ENCODE assay signal across 8 cellular contexts in genomic region chr6:136823128-136823660, GRCh38. TPM values are rescaled to one million over a fixed set of nuclear protein-coding genes. Genes with fewer than 3 reads are reported as not detected.
DNase-seq lines count a peak whose midpoint lies in the region; ATAC-seq, FAIRE-seq and TF ChIP-seq lines count a peak whose summit lies in the region.

No MANE protein-coding gene starts in this region.

- no peak for TF ChIP-seq EP300 in transverse colon (IDR thresholded peaks at IDR 0.05; ENCODE audit: low read depth)

- ATAC-seq in right lobe of liver = no peak

- no peak for FAIRE-seq in astrocyte (lab: Jason Lieb, UNC)

- in situ Hi-C loops in transverse colon (cut with MboI; ENCODE audit: low pct_ligation_motif_present in 1 of 4, low pct_unique_long_range_greater_than_20kb in 1 of 4, low sequenced_read_pairs in 3 of 4) = no loop called here

- peak overlapping the region; percentile 90 for H3K4me3 Mint-ChIP-seq in astrocyte (ENCODE audit: unreplicated experiment)

- H3K4me1 ChIP-seq in astrocyte (ENCODE audit: insufficient read depth, low read length) (peaks cover 7% of the 10 kb centered on the region), right lobe of liver (peaks cover 0 to 5% (median 0%) of the 10 kb centered on the region in 4 donors), transverse colon (peaks cover 0 to 11% (median 4%) of the 10 kb centered on the region in 4 donors)

- no peaks in the 10 kb centered on the region for H3K9me3 Mint-ChIP-seq in astrocyte (ENCODE audit: unreplicated experiment)

- no peak for TF ChIP-seq POLR2A in right lobe of liver (IDR thresholded peaks at IDR 0.05)
- no peak for TF ChIP-seq POLR2A in transverse colon (IDR thresholded peaks at IDR 0.05)

- H3K36me3 ChIP-seq in astrocyte (ENCODE audit: insufficient read depth, low read length) (no peaks in the 10 kb centered on the region), right lobe of liver (peaks cover 0 to 3% (median 0%) of the 10 kb centered on the region in 4 donors), transverse colon (peaks cover 0 to 5% (median 2%) of the 10 kb centered on the region in 4 donors)

- peak overlapping the region; percentile 88 for H3K9ac ChIP-seq in astrocyte (ENCODE audit: low read length)

- H3K79me2 ChIP-seq in astrocyte (ENCODE audit: insufficient read depth, low read length) = peaks cover 7% of the 10 kb centered on the region

- H3K9me3 ChIP-seq in astrocyte (ENCODE audit: insufficient read depth, low read depth, low read length) (no peaks in the 10 kb centered on the region), right lobe of liver (no peaks in the 10 kb centered on the region), transverse colon (no peaks in the 10 kb centered on the region)

- no peaks in the 10 kb centered on the region for H4K20me1 ChIP-seq in astrocyte (ENCODE audit: insufficient read depth, low read length)

- H3K27ac ChIP-seq in astrocyte (ENCODE audit: low read depth, low read length) = peak overlapping the region; percentile 78
- peak overlapping the region; percentile 74 to 87 (median 81) for H3K27ac ChIP-seq in right lobe of liver
- peak overlapping the region; percentile 90 to 95 (median 94) for H3K27ac ChIP-seq in transverse colon

- intact Hi-C loops in right lobe of liver (cut with DNase I) = no loop called here
- intact Hi-C loops in transverse colon (cut with DNase I; ENCODE audit: low total_unique reads) = no loop called here

- H3K27me3 ChIP-seq in astrocyte (ENCODE audit: insufficient read depth, low read length) (no peaks in the 10 kb centered on the region), right lobe of liver (no peaks in the 10 kb centered on the region), transverse colon (no peaks in the 10 kb centered on the region)

- H3K36me3 Mint-ChIP-seq in astrocyte (ENCODE audit: low read depth, unreplicated experiment) = peaks cover 3% of the 10 kb centered on the region

- H3K4me1 Mint-ChIP-seq in astrocyte (ENCODE audit: low read depth, unreplicated experiment) = no peaks in the 10 kb centered on the region

- H3K4me2 ChIP-seq in astrocyte (ENCODE audit: low read length) = peak overlapping the region; percentile 89

- peak overlapping the region; percentile 76 for H3K4me3 ChIP-seq in astrocyte (ENCODE audit: insufficient read depth, low read depth, low read length)
- peak overlapping the region; percentile 73 to 84 (median 83) for H3K4me3 ChIP-seq in right lobe of liver
- peak overlapping the region; percentile 43 to 83 (median 78) for H3K4me3 ChIP-seq in transverse colon

- TF ChIP-seq CTCF in astrocyte (IDR thresholded peaks at IDR 0.05; ENCODE audit: insufficient read depth, low read depth, low read length) (no peak), right lobe of liver (IDR thresholded peaks at IDR 0.05) (no peak), transverse colon (IDR thresholded peaks at IDR 0.05) (no peak)

- no peaks in the 10 kb centered on the region for H3K27me3 Mint-ChIP-seq in astrocyte (ENCODE audit: low read depth, unreplicated experiment)

- H3K27ac Mint-ChIP-seq in astrocyte (ENCODE audit: unreplicated experiment) = peak overlapping the region; percentile 76

- peak overlapping the region; percentile 99 for H2AFZ ChIP-seq in astrocyte (ENCODE audit: low read depth, low read length)

- 68% methylated on average over 5 of the region's 31 CpGs for WGBS in right lobe of liver (ENCODE audit: insufficient coverage, low coverage, low lambda C conversion rate, missing lambda C conversion rate)
- 57% methylated on average over 31 of the region's 31 CpGs; no CpG with 5 or more reads in 1 of the 2 donors for WGBS in transverse colon (ENCODE audit: low coverage in 1 of 2), 2 donors

- DNase-seq in activated T-cell treated with anti-CD3 and anti-CD28 coated beads for 4 hours = peak; percentile 1
- no peak for DNase-seq in activated T-cell treated with anti-CD3 and anti-CD28 coated beads, Interleukin-2, amount 50 U/mL, for 1 hour
- peak; percentile 7 for DNase-seq in astrocyte (ENCODE audit: low read depth)
- peak in 1 of 3 donors; percentile 62 for DNase-seq in right lobe of liver
- DNase-seq in transverse colon = no peak
- no peak for DNase-seq in AML-193 (lab: John Stamatoyannopoulos, UW)
- no peak for DNase-seq in NCI-H748 (lab: John Stamatoyannopoulos, UW; ENCODE audit: unreplicated experiment)
- no peak for DNase-seq in midbrain (lab: John Stamatoyannopoulos, UW)

RNA-seq across cellular contexts. Expression of gene PEX7, which starts 0.8 kb away (rescaled TPM):
- total RNA-seq in astrocyte (4.8 and 6.2 TPM in 2 replicates), right lobe of liver (1 to 10 TPM; 4.8 to 8.7 (median 5.2) TPM), transverse colon (10 to 100 TPM in 1 of 4 donors, 1 to 10 TPM in 2, not detected in 1; 3.4 to 11.0 (median 7.0) TPM)

RNA-seq across cellular contexts. Expression of gene MAP3K5, which starts 30.9 kb away (rescaled TPM):
- total RNA-seq in astrocyte (1.7 TPM in 2 replicates), right lobe of liver (10 to 100 TPM in 1 of 6 experiments, 1 to 10 TPM in 5; 5.0 to 10.4 (median 6.9) TPM), transverse colon (10 to 100 TPM; 16.2 to 52.7 (median 34.8) TPM)

Comparison
In these comparisons a context has a peak if more than half of its experiments do, and no peak if none do; other contexts are left out.
1. DNase-seq: peak in activated T-cell treated with anti-CD3 and anti-CD28 coated beads for 4 hours (single experiment) and astrocyte (single experiment); none in activated T-cell treated with anti-CD3 and anti-CD28 coated beads, Interleukin-2, amount 50 U/mL, for 1 hour (single experiment), transverse colon (single experiment), AML-193 (0 of 2), NCI-H748 (single experiment) and midbrain (single experiment).
2. Peak in every context shown above with its lines, with median percentiles within 50 percentile points of each other: H3K27ac ChIP-seq and H3K4me3 ChIP-seq.